ENCODE assay signal across 8 cellular contexts in genomic region chr18:47150029-47150823, GRCh38. TPM values are rescaled to one million over a fixed set of nuclear protein-coding genes. Genes with fewer than 3 reads are reported as not detected.
DNase-seq lines count a peak whose midpoint lies in the region; ATAC-seq and TF ChIP-seq lines count a peak whose summit lies in the region.

Gene HDHD2 (minus strand): TSS chr18:47150500. CDS start chr18:47136439, 14,061 bp downstream.

- H3K4me3 ChIP-seq in AG10803 (ENCODE audit: low read length), result peak within 1 kb of the TSS; percentile 91
- H3K4me3 ChIP-seq in choroid plexus epithelial cell (ENCODE audit: low read depth, low read length), result peak within 1 kb of the TSS; percentile 87

- in situ Hi-C loops in GM18951 (cut with MboI; ENCODE audit: low sequenced_read_pairs, unreplicated experiment), result no loop called here

- no peaks in the 10 kb centered on the region for H3K27me3 Mint-ChIP-seq in activated CD4-positive, alpha-beta T cell treated with anti-CD3 and anti-CD28 coated beads for 36 hours

- peaks cover 41% of the 10 kb centered on the region for H3K4me1 Mint-ChIP-seq in activated CD4-positive, alpha-beta T cell treated with anti-CD3 and anti-CD28 coated beads for 36 hours

- CTCF ChIA-PET in activated CD4-positive, alpha-beta T cell treated with anti-CD3 and anti-CD28 coated beads for 36 hours (lab: Charles Lee), result interaction anchor here (0.6 to 1.8 kb wide), 6 partner anchors 13 to 1002 kb away, joined by 3 to 6 read pairs (median 3); no protein-coding TSS in a partner anchor

- TF ChIP-seq CTCF in AG10803 (conservative IDR thresholded peaks at IDR 0.05; ENCODE audit: low read length), result no peak; the same call in 1 of the 2 replicates
- no peak for TF ChIP-seq CTCF in choroid plexus epithelial cell (conservative IDR thresholded peaks at IDR 0.05; ENCODE audit: low read depth, low read length)

- POLR2A ChIA-PET in activated CD4-positive, alpha-beta T cell treated with anti-CD3 and anti-CD28 coated beads for 36 hours (lab: Charles Lee), result interaction anchor here (0.6 to 1.1 kb wide), 3 partner anchors 30 to 232 kb away, joined by 3 to 4 read pairs (median 3); partner anchors contain the start of genes KATNAL2 and PIAS2

- peak within 1 kb of the TSS; percentile 98 for H3K27ac Mint-ChIP-seq in activated CD4-positive, alpha-beta T cell treated with anti-CD3 and anti-CD28 coated beads for 36 hours

- H3K36me3 Mint-ChIP-seq in activated CD4-positive, alpha-beta T cell treated with anti-CD3 and anti-CD28 coated beads for 36 hours (ENCODE audit: low read depth), result peaks cover 17% of the 10 kb centered on the region

- ATAC-seq in HG03175 (IDR thresholded peaks at IDR 0.05; ENCODE audit: unreplicated experiment), result peak; percentile 86
- ATAC-seq in activated CD4-positive, alpha-beta T cell treated with anti-CD3 and anti-CD28 coated beads for 36 hours, result peak; percentile 89

- intact Hi-C loops in activated CD4-positive, alpha-beta T cell treated with anti-CD3 and anti-CD28 coated beads for 36 hours (cut with DNase I, micrococcal nuclease), result loop anchor here (1.0 to 10.0 kb wide), 7 partner anchors 25 to 978 kb away; partner anchors contain the start of genes IER3IP1 (in 1 of the 2), KATNAL2 (in 1 of the 2), PIAS2 (in 1 of the 2) and SMAD2 (in 1 of the 2)

- peak within 1 kb of the TSS; percentile 98 for H3K4me3 Mint-ChIP-seq in activated CD4-positive, alpha-beta T cell treated with anti-CD3 and anti-CD28 coated beads for 36 hours

- no peaks in the 10 kb centered on the region for H3K9me3 Mint-ChIP-seq in activated CD4-positive, alpha-beta T cell treated with anti-CD3 and anti-CD28 coated beads for 36 hours (ENCODE audit: low read depth)

- DNase-seq in AG10803 (ENCODE audit: low read depth) (peak; percentile 70), NCI-H446 treated with DMSO at 0.1 percent for 48 hours (lab: John Stamatoyannopoulos, UW) (peak; percentile 52), choroid plexus epithelial cell (ENCODE audit: low read depth) (peak; percentile 80), kidney tubule cell (ENCODE audit: low spot score) (peak; percentile 83)
- peak; percentile 88 for DNase-seq in activated CD4-positive, alpha-beta T cell treated with anti-CD3 and anti-CD28 coated beads for 36 hours
- DNase-seq in stimulated activated CD4-positive, alpha-beta T cell treated with anti-CD3 and anti-CD28 coated beads, Interleukin-1b, Interleukin-23, amount 100 ng/mL, for 24 hours (ENCODE audit: low read depth in 4 of 4, low spot score in 1 of 4), result peak; percentile 57 to 78 (median 72)

- peak; percentile 96 for TF ChIP-seq POLR2A in GM18951 (IDR thresholded peaks at IDR 0.05; ENCODE audit: extremely low read depth, insufficient read depth, insufficient read length)

RNA-seq across cellular contexts. Expression of gene HDHD2, which starts in this region (rescaled TPM):
- 10 to 100 TPM; 27.7 to 28.9 TPM for total RNA-seq in activated CD4-positive, alpha-beta T cell treated with anti-CD3 and anti-CD28 coated beads for 36 hours

Comparison
In these comparisons a context has a peak if more than half of its experiments do, and no peak if none do; other contexts are left out.
1. Peak in every context shown above with its lines: DNase-seq, ATAC-seq and H3K4me3 ChIP-seq.